8 cellular contexts compared by ENCODE assay signal in the genomic region with DNA sequence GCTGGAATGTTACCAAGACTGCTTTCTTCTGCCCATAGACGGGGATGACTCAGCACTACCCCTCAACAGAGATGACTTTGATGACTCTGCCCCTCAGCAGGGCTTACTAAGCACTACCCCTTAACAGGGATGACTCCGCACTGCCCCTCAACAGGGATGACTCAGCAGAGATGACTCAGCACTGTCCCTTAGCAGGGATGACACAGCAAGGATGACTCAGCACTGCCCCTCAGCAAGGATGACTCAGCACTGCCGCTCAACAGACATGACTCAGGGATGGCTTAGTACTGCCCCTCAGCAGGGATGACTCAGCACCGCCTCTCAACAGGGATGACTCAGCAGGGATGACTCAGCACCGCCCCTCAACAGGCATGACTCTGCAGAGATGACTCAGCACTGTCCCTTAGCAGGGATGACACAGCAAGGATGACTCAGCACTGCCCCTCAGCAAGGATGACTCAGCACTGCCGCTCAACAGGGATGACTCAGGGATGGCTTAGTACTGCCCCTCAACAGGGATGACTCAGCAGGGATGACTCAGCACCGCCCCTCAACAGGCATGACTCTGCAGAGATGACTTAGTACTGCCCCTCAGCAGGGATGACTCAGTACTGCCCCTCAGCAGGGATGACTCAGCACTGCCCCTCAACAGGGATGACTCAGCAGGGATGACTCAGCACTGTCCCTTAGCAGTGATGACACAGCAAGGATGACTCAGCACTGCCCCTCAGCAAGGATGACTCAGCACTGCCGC. TPM values are rescaled to one million over a fixed set of nuclear protein-coding genes. Genes with fewer than 3 reads are reported as not detected.
DNase-seq lines count a peak whose midpoint lies in the region; ATAC-seq and TF ChIP-seq lines count a peak whose summit lies in the region.
"Not testable (repeated sequence)": the region's sequence is repeated elsewhere in the genome, so short reads cannot be mapped to it uniquely, and the experiment has no call there.

No MANE protein-coding gene starts in this region.

- not testable (repeated sequence) for H3K4me3 ChIP-seq in LNCaP clone FGC (ENCODE audit: low read depth, low read length); RWPE2 (ENCODE audit: severe bottlenecking); cardiac fibroblast (replicated peaks in 1 of 2; ENCODE audit: low read depth in 2 of 2, low read length in 2 of 2); right cardiac atrium (ENCODE audit: low read length); trophoblast cell (ENCODE audit: low read depth, low read length)

- not testable (repeated sequence) for H3K9me3 Mint-ChIP-seq in stimulated activated naive CD8-positive, alpha-beta T cell treated with anti-CD3 and anti-CD28 coated beads, Interleukin-15, Interleukin-2, amounts not matched to agents 100 ng/mL and 50 ng/mL, for 24 hours

- ATAC-seq in RWPE2 (ENCODE audit: low read depth): not testable (repeated sequence)
- peak in 1 of 2 donors; percentile 29 for ATAC-seq in right cardiac atrium

- not testable (repeated sequence) for H4K12ac ChIP-seq in trophoblast cell (ENCODE audit: low read depth, low read length)

- peak overlapping the region; percentile 73 for H3K4me3 Mint-ChIP-seq in stimulated activated naive CD8-positive, alpha-beta T cell treated with anti-CD3 and anti-CD28 coated beads, Interleukin-15, Interleukin-2, amounts not matched to agents 100 ng/mL and 50 ng/mL, for 24 hours

- peak overlapping the region; percentile 70 for H3K27ac ChIP-seq in RWPE2 (ENCODE audit: poor library complexity, severe bottlenecking)
- H3K27ac ChIP-seq in right cardiac atrium (ENCODE audit: low read length): peak overlapping the region; percentile 61
- H3K27ac ChIP-seq in trophoblast cell (ENCODE audit: low read depth, low read length): peak overlapping the region; percentile 92

- not testable (repeated sequence) for H2BK120ac ChIP-seq in trophoblast cell (ENCODE audit: insufficient read depth, low read length, poor library complexity)

- 86% methylated on average over 8 of the region's 8 CpGs for WGBS in right cardiac atrium
- WGBS in trophoblast cell (ENCODE audit: extremely low coverage, insufficient coverage, insufficient read length): no CpG with 5 or more reads among the region's 8 CpGs

- H3K14ac ChIP-seq in trophoblast cell (ENCODE audit: low read length): peak overlapping the region; percentile 36

- not testable (repeated sequence) for H2AK5ac ChIP-seq in trophoblast cell (ENCODE audit: low read length)

- peak overlapping the region; percentile 77 for H3K18ac ChIP-seq in trophoblast cell (ENCODE audit: low read length)

- not testable (repeated sequence) for H3K9ac ChIP-seq in trophoblast cell (ENCODE audit: low read length)

- peaks cover 17% of the 10 kb centered on the region for H3K79me1 ChIP-seq in trophoblast cell (ENCODE audit: low read length)

- peaks cover 20% of the 10 kb centered on the region for H3K4me1 Mint-ChIP-seq in stimulated activated naive CD8-positive, alpha-beta T cell treated with anti-CD3 and anti-CD28 coated beads, Interleukin-15, Interleukin-2, amounts not matched to agents 100 ng/mL and 50 ng/mL, for 24 hours (ENCODE audit: low read depth)

- H2BK5ac ChIP-seq in trophoblast cell (ENCODE audit: low read depth, low read length, poor library complexity): peak overlapping the region; percentile 66

- peak overlapping the region; percentile 95 for H3K27ac Mint-ChIP-seq in stimulated activated naive CD8-positive, alpha-beta T cell treated with anti-CD3 and anti-CD28 coated beads, Interleukin-15, Interleukin-2, amounts not matched to agents 100 ng/mL and 50 ng/mL, for 24 hours

- not testable (repeated sequence) for H3K4me1 ChIP-seq in RWPE2 (ENCODE audit: insufficient read depth, poor library complexity, severe bottlenecking); right cardiac atrium (ENCODE audit: control insufficient read depth, insufficient read depth, low read length); trophoblast cell (ENCODE audit: control insufficient read depth in 1 of 2, insufficient read depth in 2 of 2, low read length in 2 of 2)

- not testable (repeated sequence) for H3K4ac ChIP-seq in trophoblast cell (ENCODE audit: low read depth, low read length)

- H4K8ac ChIP-seq in trophoblast cell (ENCODE audit: low read depth, low read length): peak overlapping the region; percentile 35

- not testable (repeated sequence) for H3K79me2 ChIP-seq in trophoblast cell (ENCODE audit: control insufficient read depth, insufficient read depth, low read length, poor library complexity)

- peaks cover 44% of the 10 kb centered on the region for H3K36me3 ChIP-seq in RWPE2 (ENCODE audit: low read depth)
- peaks cover 62 to 70% of the 10 kb centered on the region in 2 experiments for H3K36me3 ChIP-seq in trophoblast cell (ENCODE audit: control insufficient read depth in 1 of 2, insufficient read depth in 2 of 2, low read length in 2 of 2)

- H3K4me2 ChIP-seq in trophoblast cell (ENCODE audit: low read length): not testable (repeated sequence)

- not testable (repeated sequence) for H3K27me3 Mint-ChIP-seq in stimulated activated naive CD8-positive, alpha-beta T cell treated with anti-CD3 and anti-CD28 coated beads, Interleukin-15, Interleukin-2, amounts not matched to agents 100 ng/mL and 50 ng/mL, for 24 hours

- H3K36me3 Mint-ChIP-seq in stimulated activated naive CD8-positive, alpha-beta T cell treated with anti-CD3 and anti-CD28 coated beads, Interleukin-15, Interleukin-2, amounts not matched to agents 100 ng/mL and 50 ng/mL, for 24 hours (ENCODE audit: low read depth): peaks cover 70% of the 10 kb centered on the region

- not testable (repeated sequence) for H2AFZ ChIP-seq in trophoblast cell (ENCODE audit: insufficient read depth, low read length, poor library complexity)

- TF ChIP-seq CTCF in LNCaP clone FGC (IDR thresholded peaks at IDR 0.05; ENCODE audit: control insufficient read depth, extremely low read depth, insufficient read depth); RWPE2 (IDR thresholded peaks at IDR 0.05; ENCODE audit: poor library complexity, severe bottlenecking); cardiac fibroblast (IDR thresholded peaks at IDR 0.05; ENCODE audit: low read depth, low read length): not testable (repeated sequence)

- peak overlapping the region; percentile 87 for H4K91ac ChIP-seq in trophoblast cell (ENCODE audit: low read depth, low read length)

- not testable (repeated sequence) for H3K27me3 ChIP-seq in RWPE2 (ENCODE audit: insufficient read depth, poor library complexity, severe bottlenecking); right cardiac atrium (ENCODE audit: control insufficient read depth, insufficient read depth); trophoblast cell (ENCODE audit: insufficient read depth, low read length)

- DNase-seq in COLO668 (lab: John Stamatoyannopoulos, UW; ENCODE audit: unreplicated experiment): peak; percentile 73
- DNase-seq in LNCaP clone FGC (ENCODE audit: low read depth): peak; percentile 83
- not testable (repeated sequence) for DNase-seq in RWPE2 (ENCODE audit: low spot score); right cardiac atrium
- peak; percentile 42 for DNase-seq in activated CD8-positive, alpha-beta memory T cell treated with anti-CD3 and anti-CD28 coated beads, Interleukin-2, amount 50 U/mL, for 4 hours
- DNase-seq in cardiac fibroblast (ENCODE audit: low read depth in 2 of 2): peak; percentile 72 to 87
- peak; percentile 80 to 81 for DNase-seq in trophoblast cell

- H3K9me3 ChIP-seq in RWPE2 (ENCODE audit: severe bottlenecking); right cardiac atrium (ENCODE audit: control insufficient read depth, low read length): not testable (repeated sequence)
- H3K9me3 ChIP-seq in trophoblast cell (ENCODE audit: insufficient read depth, low read depth, low read length): peaks cover 24% of the 10 kb centered on the region

- not testable (repeated sequence) for H3K23ac ChIP-seq in trophoblast cell (ENCODE audit: low read length)

- H2BK12ac ChIP-seq in trophoblast cell (ENCODE audit: low read length): not testable (repeated sequence)

- intact Hi-C loops in right cardiac atrium (cut with DNase I): not testable (repeated sequence)

RNA-seq across cellular contexts. Expression of gene DBNDD1, which starts 24.4 kb away (rescaled TPM):
- 1 to 10 TPM; 1.7 to 2.5 (median 2.0) TPM for total RNA-seq in right cardiac atrium
- 2.3 TPM for polyA plus RNA-seq in right cardiac atrium
- polyA plus RNA-seq in trophoblast cell (2013): 9.9 and 10.6 TPM in 2 replicates

RNA-seq across cellular contexts. Expression of gene DEF8, which starts 46.3 kb away (rescaled TPM):
- total RNA-seq in right cardiac atrium: 10 to 100 TPM; 41.4 to 60.0 (median 47.4) TPM
- 65.4 TPM for polyA plus RNA-seq in right cardiac atrium
- polyA plus RNA-seq in trophoblast cell (2013): 48.9 and 52.2 TPM in 2 replicates
